ENCODE assay signal across 24 cellular contexts in genomic region chr13:50158385-50159165, GRCh38.
"Had no signal": no experiment of that assay in that cellular context is flagged by ENCODE, and none has a peak within 500 bp of the region (broad histone marks: within the 10 kb centered on the region; RNA-seq: fewer than 3 reads in every experiment).

No MANE protein-coding gene starts in this region.

- DNase-seq: activated CD4-positive, alpha-beta T cell treated with anti-CD3 and anti-CD28 coated beads for 36 hours; activated CD4-positive, alpha-beta T cell treated with anti-CD3 and anti-CD28 coated beads, Interleukin-2, amount 50 U/mL, for 48 hours; activated CD8-positive, alpha-beta memory T cell treated with anti-CD3 and anti-CD28 coated beads, Interleukin-2, amount 50 U/mL, for 48 hours; activated naive CD4-positive, alpha-beta T cell treated with anti-CD3 and anti-CD28 coated beads for 36 hours; activated naive CD8-positive, alpha-beta T cell treated with anti-CD3 and anti-CD28 coated beads, Interleukin-2, amount 10 ng/mL, durations not matched to agents 7 days and 5 days; activated T-cell treated with anti-CD3 and anti-CD28 coated beads, Interleukin-2, amount 50 U/mL, for 4 hours; amniotic stem cell; cortex of kidney; endodermal cell; esophagus squamous epithelium; gastrocnemius medialis; hypothalamus; mesenchymal stem cell; nephron progenitor cell; pancreas; psoas muscle; spleen; stimulated activated CD4-positive, alpha-beta T cell treated with anti-CD3 and anti-CD28 coated beads, Interleukin-4, amount 100 ng/mL, for 1 hour; stimulated activated naive CD8-positive, alpha-beta T cell treated with anti-CD3 and anti-CD28 coated beads, Interleukin-15, Interleukin-2, amounts not matched to agents 100 U/mL and 50 U/mL, for 24 hours; T1000; thyroid gland; upper lobe of right lung had no signal

- H3K27me3 ChIP-seq: esophagus squamous epithelium, gastrocnemius medialis, pancreas, right atrium auricular region, spleen, thyroid gland, upper lobe of right lung had no signal

- ATAC-seq: activated CD4-positive, alpha-beta T cell treated with anti-CD3 and anti-CD28 coated beads for 36 hours; activated T-cell treated with anti-CD3 and anti-CD28 coated beads, Interleukin-2, amount 50 U/mL, for 4 hours; gastrocnemius medialis; pancreas; psoas muscle; stimulated activated naive CD8-positive, alpha-beta T cell treated with anti-CD3 and anti-CD28 coated beads, Interleukin-15, Interleukin-2, amounts not matched to agents 100 U/mL and 50 U/mL, for 24 hours; upper lobe of right lung; WTC11 had no signal

- H3K9me3 ChIP-seq: esophagus squamous epithelium, gastrocnemius medialis, pancreas, psoas muscle, right atrium auricular region, spleen, thyroid gland, upper lobe of right lung had no signal

- H3K36me3 ChIP-seq: esophagus squamous epithelium, gastrocnemius medialis, pancreas, right atrium auricular region, spleen, thyroid gland, upper lobe of right lung had no signal

- H3K27ac ChIP-seq: esophagus squamous epithelium, gastrocnemius medialis, pancreas, psoas muscle, right atrium auricular region, spleen, thyroid gland, upper lobe of right lung had no signal

- H3K4me1 ChIP-seq: esophagus squamous epithelium, pancreas, psoas muscle, right atrium auricular region, thyroid gland, upper lobe of right lung had no signal

- H3K4me3 Mint-ChIP-seq: activated CD4-positive, alpha-beta T cell treated with anti-CD3 and anti-CD28 coated beads for 36 hours; activated naive CD4-positive, alpha-beta T cell treated with anti-CD3 and anti-CD28 coated beads for 36 hours; activated naive CD8-positive, alpha-beta T cell treated with anti-CD3 and anti-CD28 coated beads, Interleukin-2, amount 10 ng/mL, durations not matched to agents 7 days and 5 days; activated T-cell treated with anti-CD3 and anti-CD28 coated beads, Interleukin-2, amount 50 U/mL, for 4 hours; endodermal cell; nephron progenitor cell; WTC11 had no signal

- H3K4me1 Mint-ChIP-seq: activated CD4-positive, alpha-beta T cell treated with anti-CD3 and anti-CD28 coated beads for 36 hours; activated naive CD8-positive, alpha-beta T cell treated with anti-CD3 and anti-CD28 coated beads, Interleukin-2, amount 10 ng/mL, durations not matched to agents 7 days and 5 days had no signal

- H3K27ac Mint-ChIP-seq: activated CD4-positive, alpha-beta T cell treated with anti-CD3 and anti-CD28 coated beads for 36 hours; activated naive CD4-positive, alpha-beta T cell treated with anti-CD3 and anti-CD28 coated beads for 36 hours; activated naive CD8-positive, alpha-beta T cell treated with anti-CD3 and anti-CD28 coated beads, Interleukin-2, amount 10 ng/mL, durations not matched to agents 7 days and 5 days; endodermal cell; nephron progenitor cell; WTC11 had no signal

- H3K9me3 Mint-ChIP-seq: activated naive CD4-positive, alpha-beta T cell treated with anti-CD3 and anti-CD28 coated beads for 36 hours; activated naive CD8-positive, alpha-beta T cell treated with anti-CD3 and anti-CD28 coated beads, Interleukin-2, amount 10 ng/mL, durations not matched to agents 7 days and 5 days; activated T-cell treated with anti-CD3 and anti-CD28 coated beads, Interleukin-2, amount 50 U/mL, for 4 hours; endodermal cell; nephron progenitor cell; WTC11 had no signal

- H3K36me3 Mint-ChIP-seq: activated naive CD8-positive, alpha-beta T cell treated with anti-CD3 and anti-CD28 coated beads, Interleukin-2, amount 10 ng/mL, durations not matched to agents 7 days and 5 days; WTC11 had no signal

- H3K4me3 ChIP-seq: esophagus squamous epithelium, gastrocnemius medialis, pancreas, psoas muscle, right atrium auricular region, spleen, thyroid gland, upper lobe of right lung had no signal
